Comparison of ENCODE assay signal across 12 cellular contexts in genomic region chr1:8939362-8939995, GRCh38.
DNase-seq lines count a peak whose midpoint lies in the region; ATAC-seq lines count a peak whose summit lies in the region.
"Had no signal": no experiment of that assay in that cellular context is flagged by ENCODE, and none has a peak within 500 bp of the region (broad histone marks: within the 10 kb centered on the region; RNA-seq: fewer than 3 reads in every experiment).

No MANE protein-coding gene starts in this region.

- peak overlapping the region; percentile 42 for H3K4me3 Mint-ChIP-seq in activated naive CD4-positive, alpha-beta T cell treated with anti-CD3 and anti-CD28 coated beads, Interleukin-2, amount 10 ng/mL, durations not matched to agents 7 days and 5 days
- peak overlapping the region; percentile 74 for H3K4me3 Mint-ChIP-seq in T-helper 1 cell treated with Interleukin-12 subunit alpha and Interleukin-12 subunit beta and Interleukin-4 antibody, amounts not matched to agents 30 μg/mL and 1 μg/mL, for 36 hours
- H3K4me3 Mint-ChIP-seq: activated T-cell treated with anti-CD3 and anti-CD28 coated beads, Interleukin-2, amount 50 U/mL, for 4 hours had no signal

- peak overlapping the region; percentile 33 for H3K27ac ChIP-seq in epithelial cell of prostate
- H3K27ac ChIP-seq: lower lobe of right lung had no signal

- H3K9me3 Mint-ChIP-seq in activated naive CD4-positive, alpha-beta T cell treated with anti-CD3 and anti-CD28 coated beads, Interleukin-2, amount 10 ng/mL, durations not matched to agents 7 days and 5 days, result peaks cover 3% of the 10 kb centered on the region
- H3K9me3 Mint-ChIP-seq in T-helper 1 cell treated with Interleukin-12 subunit alpha and Interleukin-12 subunit beta and Interleukin-4 antibody, amounts not matched to agents 30 μg/mL and 1 μg/mL, for 36 hours, result no peaks in the 10 kb centered on the region
- H3K9me3 Mint-ChIP-seq: activated T-cell treated with anti-CD3 and anti-CD28 coated beads, Interleukin-2, amount 50 U/mL, for 4 hours had no signal

- CTCF ChIA-PET in activated naive CD4-positive, alpha-beta T cell treated with anti-CD3 and anti-CD28 coated beads, Interleukin-2, amount 10 ng/mL, durations not matched to agents 7 days and 5 days (lab: Charles Lee), result interaction anchor here (0.8 to 2.7 kb wide), 6 partner anchors 9 to 50 kb away, joined by 3 to 13 read pairs (median 5); no protein-coding TSS in a partner anchor

- peak overlapping the region; percentile 88 for H3K27ac Mint-ChIP-seq in activated naive CD4-positive, alpha-beta T cell treated with anti-CD3 and anti-CD28 coated beads, Interleukin-2, amount 10 ng/mL, durations not matched to agents 7 days and 5 days
- peak overlapping the region; percentile 94 for H3K27ac Mint-ChIP-seq in T-helper 1 cell treated with Interleukin-12 subunit alpha and Interleukin-12 subunit beta and Interleukin-4 antibody, amounts not matched to agents 30 μg/mL and 1 μg/mL, for 36 hours
- H3K27ac Mint-ChIP-seq: progenitor cell of endocrine pancreas had no signal

- peaks cover 26% of the 10 kb centered on the region for H3K36me3 Mint-ChIP-seq in activated naive CD4-positive, alpha-beta T cell treated with anti-CD3 and anti-CD28 coated beads, Interleukin-2, amount 10 ng/mL, durations not matched to agents 7 days and 5 days
- peaks cover 19% of the 10 kb centered on the region for H3K36me3 Mint-ChIP-seq in T-helper 1 cell treated with Interleukin-12 subunit alpha and Interleukin-12 subunit beta and Interleukin-4 antibody, amounts not matched to agents 30 μg/mL and 1 μg/mL, for 36 hours (ENCODE audit: low read depth)

- H3K4me1 Mint-ChIP-seq in activated naive CD4-positive, alpha-beta T cell treated with anti-CD3 and anti-CD28 coated beads, Interleukin-2, amount 10 ng/mL, durations not matched to agents 7 days and 5 days, result peaks cover 73% of the 10 kb centered on the region
- H3K4me1 Mint-ChIP-seq in T-helper 1 cell treated with Interleukin-12 subunit alpha and Interleukin-12 subunit beta and Interleukin-4 antibody, amounts not matched to agents 30 μg/mL and 1 μg/mL, for 36 hours (ENCODE audit: low read depth), result peaks cover 59% of the 10 kb centered on the region

- DNase-seq in activated naive CD4-positive, alpha-beta T cell treated with anti-CD3 and anti-CD28 coated beads, Interleukin-2, amount 10 ng/mL, durations not matched to agents 7 days and 5 days, result no peak
- DNase-seq in activated naive CD4-positive, alpha-beta T cell treated with anti-CD3 and anti-CD28 coated beads, Interleukin-2, amount 50 U/mL, for 16 hours, result no peak
- DNase-seq in epithelial cell of prostate (ENCODE audit: low read depth, low spot score) (peak; percentile 72), stromal cell of bone marrow (ENCODE audit: low read depth) (peak; percentile 26), RPMI8226 (no peak)
- DNase-seq in stimulated activated naive CD4-positive, alpha-beta T cell treated with Interleukin-2 at 50 U/mL for 16 hours (lab: John Stamatoyannopoulos, UW), result no peak
- DNase-seq: activated T-cell treated with anti-CD3 and anti-CD28 coated beads, Interleukin-2, amount 50 U/mL, for 4 hours; lower lobe of right lung; NCI-H187 treated with DMSO at 0.1 percent for 48 hours had no signal

- no peak for ATAC-seq in GM18511 (IDR thresholded peaks at IDR 0.05; ENCODE audit: unreplicated experiment)
- ATAC-seq: activated T-cell treated with anti-CD3 and anti-CD28 coated beads, Interleukin-2, amount 50 U/mL, for 4 hours; lower lobe of right lung had no signal

- H3K27me3 Mint-ChIP-seq in activated naive CD4-positive, alpha-beta T cell treated with anti-CD3 and anti-CD28 coated beads, Interleukin-2, amount 10 ng/mL, durations not matched to agents 7 days and 5 days, result no peaks in the 10 kb centered on the region
- H3K27me3 Mint-ChIP-seq in T-helper 1 cell treated with Interleukin-12 subunit alpha and Interleukin-12 subunit beta and Interleukin-4 antibody, amounts not matched to agents 30 μg/mL and 1 μg/mL, for 36 hours (ENCODE audit: low read depth), result no peaks in the 10 kb centered on the region

Comparison
In these comparisons a context has a peak if more than half of its experiments do, and no peak if none do; other contexts are left out.
1. DNase-seq: peak in epithelial cell of prostate (single experiment) and stromal cell of bone marrow (single experiment); none in activated naive CD4-positive, alpha-beta T cell treated with anti-CD3 and anti-CD28 coated beads, Interleukin-2, amount 10 ng/mL, durations not matched to agents 7 days and 5 days (single experiment), activated naive CD4-positive, alpha-beta T cell treated with anti-CD3 and anti-CD28 coated beads, Interleukin-2, amount 50 U/mL, for 16 hours (single experiment), stimulated activated naive CD4-positive, alpha-beta T cell treated with Interleukin-2 at 50 U/mL for 16 hours (single experiment) and RPMI8226 (single experiment).